Comparison of ENCODE assay signal across 8 cellular contexts in the genomic region with DNA sequence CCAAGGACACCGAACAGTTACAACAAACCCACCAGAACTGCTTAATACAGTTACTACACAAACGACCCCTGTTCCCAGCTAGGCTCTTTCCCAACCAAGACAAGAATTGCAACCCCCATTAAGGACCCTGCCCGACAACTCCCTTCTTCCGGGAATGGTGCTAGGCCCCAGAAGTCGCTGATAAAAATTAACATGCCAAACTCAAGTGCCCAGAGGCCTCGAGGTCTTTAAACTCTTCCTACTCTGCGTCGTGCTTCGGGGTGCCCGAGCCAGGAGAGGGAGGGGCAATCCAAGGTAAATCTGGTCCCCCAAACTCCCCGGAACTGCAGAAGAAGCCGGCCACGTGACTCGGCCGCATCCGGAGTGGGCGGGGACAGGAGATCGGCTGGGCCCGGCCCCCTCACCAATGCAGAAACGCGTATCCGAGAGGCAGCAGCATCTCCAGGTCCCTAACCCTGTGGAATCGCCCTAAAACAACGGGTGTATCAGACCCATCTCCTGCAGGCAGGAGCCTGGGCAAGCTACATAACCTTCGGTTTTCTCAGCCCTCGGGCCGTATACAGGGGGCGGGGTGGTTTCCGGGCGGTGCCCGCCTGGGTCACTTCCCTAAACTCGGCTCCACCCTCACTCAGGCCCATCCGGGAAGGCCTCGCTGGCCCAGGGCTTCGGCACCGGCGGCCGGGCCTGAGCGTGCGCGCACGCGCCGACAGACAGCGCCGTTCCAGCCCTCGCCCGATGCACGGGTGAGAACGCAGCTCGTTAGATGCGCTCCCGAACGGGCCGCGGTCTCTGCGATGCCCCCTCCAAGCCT. TPM values are rescaled to one million over a fixed set of nuclear protein-coding genes. Genes with fewer than 3 reads are reported as not detected.
DNase-seq lines count a peak whose midpoint lies in the region; ATAC-seq and TF ChIP-seq lines count a peak whose summit lies in the region.

No MANE protein-coding gene starts in this region.

- H3K9ac ChIP-seq in mammary epithelial cell (ENCODE audit: insufficient read depth, low read length): peak overlapping the region; percentile 77

- ATAC-seq in GM21717 (IDR thresholded peaks at IDR 0.05; ENCODE audit: unreplicated experiment) (peak; percentile 25), HG03460 (IDR thresholded peaks at IDR 0.05; ENCODE audit: unreplicated experiment) (no peak)

- no peaks in the 10 kb centered on the region for H3K27me3 ChIP-seq in mammary epithelial cell (ENCODE audit: insufficient read depth, low read length)
- H3K27me3 ChIP-seq in spleen (replicated peaks in 1 of 7): no peaks in the 10 kb centered on the region

- TF ChIP-seq CTCF in NB4 (IDR thresholded peaks at IDR 0.05; ENCODE audit: low read depth, low read length): no peak
- no peak for TF ChIP-seq CTCF in WI38 (IDR thresholded peaks at IDR 0.05; ENCODE audit: low read depth, low read length)
- no peak for TF ChIP-seq CTCF in mammary epithelial cell (conservative IDR thresholded peaks at IDR 0.05 in 1 of 2, IDR thresholded peaks at IDR 0.05 in 1 of 2; ENCODE audit: extremely low read depth in 1 of 2, insufficient read depth in 1 of 2, low read depth in 1 of 2, low read length in 2 of 2)
- TF ChIP-seq CTCF in spleen (IDR thresholded peaks at IDR 0.05 in 8 of 11, conservative IDR thresholded peaks at IDR 0.05 in 3 of 11): peak in 1 of 11 experiments; percentile 14

- BruUV-seq in mammary epithelial cell (replicated peaks; lab: Mats Ljungman, UMichigan): no TSS peak

- peaks cover 27% of the 10 kb centered on the region for H3K36me3 ChIP-seq in mammary epithelial cell (ENCODE audit: insufficient read depth, low read length)
- peaks cover 9 to 52% (median 46%) of the 10 kb centered on the region in 6 donors for H3K36me3 ChIP-seq in spleen

- CTCF ChIA-PET in mammary epithelial cell (lab: Charles Lee; ENCODE audit: low non-redundant PET): no interaction called here

- in situ Hi-C loops in mammary epithelial cell (cut with MboI; ENCODE audit: low sequenced_read_pairs in 2 of 2): no loop called here

- intact Hi-C loops in mammary epithelial cell (cut with micrococcal nuclease) (loop anchor here (1.0 kb wide), 1 partner anchor 24 kb away; the partner anchor contains the start of gene SNX32), spleen (cut with DNase I; ENCODE audit: low total_unique reads) (no loop called here)

- H3K79me2 ChIP-seq in mammary epithelial cell (ENCODE audit: insufficient read depth, low read length): peaks cover 67% of the 10 kb centered on the region

- peak overlapping the region; percentile 32 for H2AFZ ChIP-seq in mammary epithelial cell (ENCODE audit: low read depth, low read length)

- TF ChIP-seq POLR2A in NB4 (IDR thresholded peaks at IDR 0.05; ENCODE audit: extremely low read depth, insufficient read length): peak; percentile 65
- peak in 1 of 3 donors; percentile 19 for TF ChIP-seq POLR2A in spleen (IDR thresholded peaks at IDR 0.05)

- H3K4me1 ChIP-seq in mammary epithelial cell (ENCODE audit: insufficient read depth, low read length) (peaks cover 31% of the 10 kb centered on the region), spleen (peaks cover 35 to 83% (median 66%) of the 10 kb centered on the region in 6 donors)

- H3K9me3 ChIP-seq in mammary epithelial cell (replicated peaks; ENCODE audit: insufficient read depth, low read length) (no peaks in the 10 kb centered on the region), spleen (no peaks in the 10 kb centered on the region)

- H3K27ac ChIP-seq in mammary epithelial cell (ENCODE audit: insufficient read depth, low read depth, low read length): peak overlapping the region; percentile 50
- peak overlapping the region; percentile 93 to 99 (median 97) for H3K27ac ChIP-seq in spleen

- peaks cover 21% of the 10 kb centered on the region for H4K20me1 ChIP-seq in mammary epithelial cell (ENCODE audit: insufficient read depth, low read length)

- DNase-seq in DMS153 (lab: John Stamatoyannopoulos, UW) (peak; percentile 9), NB4 (ENCODE audit: low read depth) (peak; percentile 90), mammary epithelial cell (peak; percentile 69), iris pigment epithelial cell (ENCODE audit: low read depth) (peak; percentile 66), spleen (peak; percentile 97)

- under 1% methylated on average over 37 of the region's 57 CpGs for WGBS in mammary epithelial cell (ENCODE audit: low coverage, missing lambda C conversion rate)
- 1 to 5% (median 1%) methylated on average over 20 to 57 of the region's 57 CpGs for WGBS in spleen, 5 donors

- H3K4me3 ChIP-seq in NB4 (ENCODE audit: low read depth, low read length): peak overlapping the region; percentile 96
- H3K4me3 ChIP-seq in WI38 (ENCODE audit: low read depth, low read length): peak overlapping the region; percentile 91
- H3K4me3 ChIP-seq in mammary epithelial cell (replicated peaks in 1 of 3; ENCODE audit: insufficient read depth in 1 of 3, low read depth in 2 of 3, low read length in 3 of 3): peak overlapping the region; percentile 83 to 95 (median 88)
- H3K4me3 ChIP-seq in spleen: peak overlapping the region; percentile 76 to 100 (median 99)

- H3K4me2 ChIP-seq in mammary epithelial cell (ENCODE audit: insufficient read depth, low read depth, low read length): peak overlapping the region; percentile 86

- dilution Hi-C loops in mammary epithelial cell (cut with HindIII; ENCODE audit: low sequenced_read_pairs): no loop called here

RNA-seq across cellular contexts. Expression of gene CFL1, which starts 1.1 kb away (rescaled TPM):
- total RNA-seq in mammary epithelial cell (1,000 to 10,000 TPM in 1 of 2 donors, 100 to 1,000 TPM in 1; 768 to 1,348 TPM), spleen (1,000 to 10,000 TPM in 2 of 7 donors, 100 to 1,000 TPM in 5; 666 to 1,219 (median 868) TPM)
- polyA plus RNA-seq in mammary epithelial cell (1,980 TPM), spleen (100 to 1,000 TPM; 562 to 869 (median 862) TPM)
- polyA minus RNA-seq in mammary epithelial cell: 2,514 TPM

RNA-seq across cellular contexts. Expression of gene MUS81, which starts 3.3 kb away (rescaled TPM):
- total RNA-seq in mammary epithelial cell: 10 to 100 TPM; 53.8 to 72.7 TPM
- polyA plus RNA-seq in mammary epithelial cell: 28.1 TPM
- polyA minus RNA-seq in mammary epithelial cell: 34.7 TPM
- 10 to 100 TPM; 54.8 to 77.3 (median 65.5) TPM for total RNA-seq in spleen
- polyA plus RNA-seq in spleen: 10 to 100 TPM; 71.2 to 93.5 (median 89.5) TPM

RNA-seq across cellular contexts. Expression of gene EFEMP2, which starts 15.7 kb away (rescaled TPM):
- total RNA-seq in mammary epithelial cell (10 to 100 TPM in 1 of 2 donors, 1 to 10 TPM in 1; 7.5 to 10.7 TPM), spleen (10 to 100 TPM; 21.0 to 53.5 (median 38.4) TPM)
- polyA plus RNA-seq in mammary epithelial cell (2.4 TPM), spleen (10 to 100 TPM; 22.5 to 39.1 (median 31.4) TPM)
- polyA minus RNA-seq in mammary epithelial cell: not detected

RNA-seq across cellular contexts. Expression of gene CTSW, which starts 22.7 kb away (rescaled TPM):
- not detected for total RNA-seq in mammary epithelial cell
- 0.11 TPM for polyA plus RNA-seq in mammary epithelial cell
- not detected for polyA minus RNA-seq in mammary epithelial cell
- total RNA-seq in spleen: 10 to 100 TPM; 18.8 to 38.2 (median 29.5) TPM
- polyA plus RNA-seq in spleen: 10 to 100 TPM in 2 of 3 donors, 1 to 10 TPM in 1; 5.6 to 13.2 (median 10.8) TPM

RNA-seq across cellular contexts. Expression of gene SNX32, which starts 23.1 kb away (rescaled TPM):
- 1 to 10 TPM in 1 of 2 donors, under 1 TPM in 1; 0.85 to 1.5 TPM for total RNA-seq in mammary epithelial cell
- polyA plus RNA-seq in mammary epithelial cell: 0.15 TPM
- polyA minus RNA-seq in mammary epithelial cell: not detected
- total RNA-seq in spleen: 1 to 10 TPM in 2 of 7 donors, under 1 TPM in 3, not detected in 2; 0.22 to 1.2 (median 0.77) TPM
- 1 to 10 TPM in 1 of 3 donors, under 1 TPM in 2; 0.45 to 1.5 (median 0.89) TPM for polyA plus RNA-seq in spleen

Comparison
In these comparisons a context has a peak if more than half of its experiments do, and no peak if none do; other contexts are left out.
1. DNase-seq: peak in every context shown above with its lines; median percentile 97 in spleen; 90 in NB4; 69 in mammary epithelial cell; 66 in iris pigment epithelial cell; 9 in DMS153.